ENCODE assay signal across 21 cellular contexts in genomic region chr6:21317634-21318033, GRCh38.
DNase-seq lines count a peak whose midpoint lies in the region; ATAC-seq and TF ChIP-seq lines count a peak whose summit lies in the region.
"Had no signal": no experiment of that assay in that cellular context is flagged by ENCODE, and none has a peak within 500 bp of the region (broad histone marks: within the 10 kb centered on the region; RNA-seq: fewer than 3 reads in every experiment).

No MANE protein-coding gene starts in this region.

- H3K9me2 ChIP-seq in hepatocyte (replicated peaks; ENCODE audit: insufficient read depth), result no peaks in the 10 kb centered on the region

- TF ChIP-seq CTCF in mammary epithelial cell (conservative IDR thresholded peaks at IDR 0.05 in 1 of 2, IDR thresholded peaks at IDR 0.05 in 1 of 2; ENCODE audit: extremely low read depth in 1 of 2, insufficient read depth in 1 of 2, low read depth in 1 of 2, low read length in 2 of 2) (no peak), MCF 10A (IDR thresholded peaks at IDR 0.05; ENCODE audit: unreplicated experiment) (no peak), hepatocyte (IDR thresholded peaks at IDR 0.05; ENCODE audit: poor library complexity) (no peak), neural progenitor cell (IDR thresholded peaks at IDR 0.05) (no peak)
- TF ChIP-seq CTCF in CD8-positive, alpha-beta T cell (IDR thresholded peaks at IDR 0.05), result no peak

- H3K4me1 ChIP-seq in mammary epithelial cell (ENCODE audit: insufficient read depth, low read length), result no peaks in the 10 kb centered on the region
- no peaks in the 10 kb centered on the region for H3K4me1 ChIP-seq in hepatocyte (ENCODE audit: insufficient read depth)
- peaks cover 6% of the 10 kb centered on the region for H3K4me1 ChIP-seq in neural progenitor cell
- H3K4me1 ChIP-seq in CD8-positive, alpha-beta T cell (ENCODE audit: insufficient read depth, low read length), result no peaks in the 10 kb centered on the region
- H3K4me1 ChIP-seq: SJCRH30 had no signal

- no peaks in the 10 kb centered on the region for H3K9me3 ChIP-seq in mammary epithelial cell (replicated peaks; ENCODE audit: insufficient read depth, low read length)
- no peaks in the 10 kb centered on the region for H3K9me3 ChIP-seq in hepatocyte (ENCODE audit: low read depth)
- peaks cover 13% of the 10 kb centered on the region for H3K9me3 ChIP-seq in neural progenitor cell (ENCODE audit: low read depth)
- H3K9me3 ChIP-seq in CD8-positive, alpha-beta T cell (ENCODE audit: low read length), result no peaks in the 10 kb centered on the region
- H3K9me3 ChIP-seq: SJCRH30 had no signal

- H3K36me3 ChIP-seq in mammary epithelial cell (ENCODE audit: insufficient read depth, low read length) (no peaks in the 10 kb centered on the region), hepatocyte (replicated peaks; ENCODE audit: insufficient read depth, low read depth) (no peaks in the 10 kb centered on the region), neural progenitor cell (no peaks in the 10 kb centered on the region)
- no peaks in the 10 kb centered on the region for H3K36me3 ChIP-seq in CD8-positive, alpha-beta T cell (ENCODE audit: insufficient read depth, low read length)
- H3K36me3 ChIP-seq: SJCRH30 had no signal

- no peak overlapping the region for H3K27ac Mint-ChIP-seq in MCF 10A (ENCODE audit: low read depth, unreplicated experiment)
- no peak overlapping the region for H3K27ac Mint-ChIP-seq in neural progenitor cell
- no peak overlapping the region for H3K27ac Mint-ChIP-seq in CD8-positive, alpha-beta T cell
- H3K27ac Mint-ChIP-seq in activated T-helper 1 cell treated with anti-CD3 and anti-CD28 coated beads, Interleukin-12 subunit alpha, Interleukin-12 subunit beta, Interleukin-2, Interleukin-4 antibody, amounts not matched to agents 30 ng/mL and 10 ng/mL and 1 ng/mL, durations not matched to agents 14 hours and 24 hours and 36 hours, result no peak overlapping the region

- WGBS in mammary epithelial cell (ENCODE audit: low coverage, missing lambda C conversion rate), result 63% methylated on average over 9 of the region's 12 CpGs
- 55% methylated on average over 12 of the region's 12 CpGs for WGBS in hepatocyte (ENCODE audit: low lambda C conversion rate, missing lambda C conversion rate)

- CTCF ChIA-PET in mammary epithelial cell (lab: Charles Lee; ENCODE audit: low non-redundant PET) (no interaction called here), MCF 10A (lab: Yijun Ruan, JAX) (no interaction called here)
- CTCF ChIA-PET in CD8-positive, alpha-beta T cell (lab: Charles Lee), result no interaction called here

- H2AFZ ChIP-seq in mammary epithelial cell (ENCODE audit: low read depth, low read length), result peak overlapping the region; percentile 34
- no peak overlapping the region for H2AFZ ChIP-seq in hepatocyte
- peak overlapping the region; percentile 63 for H2AFZ ChIP-seq in neural progenitor cell (replicated peaks)
- H2AFZ ChIP-seq: PC-9 had no signal

- in situ Hi-C loops in mammary epithelial cell (cut with MboI; ENCODE audit: low sequenced_read_pairs in 2 of 2), result no loop called here

- no peak overlapping the region for H3K4me2 ChIP-seq in mammary epithelial cell (ENCODE audit: insufficient read depth, low read depth, low read length)
- H3K4me2 ChIP-seq in hepatocyte, result peak overlapping the region; percentile 13
- no peak overlapping the region for H3K4me2 ChIP-seq in neural progenitor cell
- H3K4me2 ChIP-seq: PC-9 had no signal

- DNase-seq in mammary epithelial cell, result no peak
- no peak for DNase-seq in MCF 10A (ENCODE audit: unreplicated experiment)
- no peak for DNase-seq in hepatocyte (ENCODE audit: low spot score)
- DNase-seq in neural progenitor cell (ENCODE audit: low spot score), result no peak
- DNase-seq in CD8-positive, alpha-beta T cell, result no peak
- DNase-seq in mucosa of gallbladder (ENCODE audit: low spot score), result no peak
- no peak for DNase-seq in activated T-helper 1 cell treated with anti-CD3 and anti-CD28 coated beads, Interleukin-12 subunit alpha, Interleukin-12 subunit beta, Interleukin-2, Interleukin-4 antibody, amounts not matched to agents 30 ng/mL and 10 ng/mL and 1 ng/mL, durations not matched to agents 14 hours and 24 hours and 36 hours (ENCODE audit: low spot score)
- DNase-seq: ACHN; H9; IMR-90; KG1; MM.1S; NCI-H2029 treated with DMSO at 0.1 percent for 48 hours; NCI-H446 treated with DMSO at 0.1 percent for 48 hours; NCI-H526; NCI-H82; NK-92 treated with Interleukin-12 subunit alpha and Interleukin-12 subunit beta, amount 100 ng/mL, for 24 hours; PC-9; SJCRH30 had no signal

- dilution Hi-C loops in mammary epithelial cell (cut with HindIII; ENCODE audit: low sequenced_read_pairs), result no loop called here

- intact Hi-C loops in mammary epithelial cell (cut with micrococcal nuclease), result no loop called here
- intact Hi-C loops in MCF 10A (cut with micrococcal nuclease), result no loop called here
- intact Hi-C loops in CD8-positive, alpha-beta T cell (cut with DNase I, micrococcal nuclease), result no loop called here
- intact Hi-C loops in activated T-helper 1 cell treated with anti-CD3 and anti-CD28 coated beads, Interleukin-12 subunit alpha, Interleukin-12 subunit beta, Interleukin-2, Interleukin-4 antibody, amounts not matched to agents 30 ng/mL and 10 ng/mL and 1 ng/mL, durations not matched to agents 14 hours and 24 hours and 36 hours (cut with micrococcal nuclease), result no loop called here

- H3K27me3 Mint-ChIP-seq in MCF 10A (ENCODE audit: insufficient read depth, unreplicated experiment), result no peaks in the 10 kb centered on the region
- peaks cover 9% of the 10 kb centered on the region for H3K27me3 Mint-ChIP-seq in neural progenitor cell (ENCODE audit: insufficient read depth, low read depth)
- H3K27me3 Mint-ChIP-seq in CD8-positive, alpha-beta T cell (ENCODE audit: low read depth), result no peaks in the 10 kb centered on the region
- peaks cover under 1% of the 10 kb centered on the region for H3K27me3 Mint-ChIP-seq in activated T-helper 1 cell treated with anti-CD3 and anti-CD28 coated beads, Interleukin-12 subunit alpha, Interleukin-12 subunit beta, Interleukin-2, Interleukin-4 antibody, amounts not matched to agents 30 ng/mL and 10 ng/mL and 1 ng/mL, durations not matched to agents 14 hours and 24 hours and 36 hours (ENCODE audit: insufficient read depth)

- H4K20me1 ChIP-seq in mammary epithelial cell (ENCODE audit: insufficient read depth, low read length) (no peaks in the 10 kb centered on the region), hepatocyte (ENCODE audit: insufficient read depth, poor library complexity, severe bottlenecking) (no peaks in the 10 kb centered on the region), neural progenitor cell (ENCODE audit: low read depth) (no peaks in the 10 kb centered on the region)

- H3K36me3 Mint-ChIP-seq in MCF 10A (ENCODE audit: insufficient read depth, unreplicated experiment) (no peaks in the 10 kb centered on the region), neural progenitor cell (no peaks in the 10 kb centered on the region)
- H3K36me3 Mint-ChIP-seq in CD8-positive, alpha-beta T cell, result no peaks in the 10 kb centered on the region
- no peaks in the 10 kb centered on the region for H3K36me3 Mint-ChIP-seq in activated T-helper 1 cell treated with anti-CD3 and anti-CD28 coated beads, Interleukin-12 subunit alpha, Interleukin-12 subunit beta, Interleukin-2, Interleukin-4 antibody, amounts not matched to agents 30 ng/mL and 10 ng/mL and 1 ng/mL, durations not matched to agents 14 hours and 24 hours and 36 hours (ENCODE audit: low read depth)

- H3K4me3 ChIP-seq in mammary epithelial cell (replicated peaks in 1 of 3; ENCODE audit: insufficient read depth in 1 of 3, low read depth in 2 of 3, low read length in 3 of 3), result no peak overlapping the region
- H3K4me3 ChIP-seq in hepatocyte, result no peak overlapping the region
- no peak overlapping the region for H3K4me3 ChIP-seq in neural progenitor cell
- H3K4me3 ChIP-seq in CD8-positive, alpha-beta T cell (ENCODE audit: low read depth, low read length), result no peak overlapping the region
- H3K4me3 ChIP-seq: PC-9, SJCRH30 had no signal

- H3K79me2 ChIP-seq in mammary epithelial cell (ENCODE audit: insufficient read depth, low read length), result no peaks in the 10 kb centered on the region
- H3K79me2 ChIP-seq in hepatocyte, result no peaks in the 10 kb centered on the region
- no peaks in the 10 kb centered on the region for H3K79me2 ChIP-seq in neural progenitor cell (ENCODE audit: low read depth)

- H3K27me3 ChIP-seq in mammary epithelial cell (ENCODE audit: insufficient read depth, low read length), result no peaks in the 10 kb centered on the region
- H3K27me3 ChIP-seq in hepatocyte, result no peaks in the 10 kb centered on the region
- H3K27me3 ChIP-seq in neural progenitor cell, result no peaks in the 10 kb centered on the region
- no peaks in the 10 kb centered on the region for H3K27me3 ChIP-seq in CD8-positive, alpha-beta T cell (ENCODE audit: insufficient read depth, low read length)
- H3K27me3 ChIP-seq: SJCRH30 had no signal

- BruUV-seq in mammary epithelial cell (replicated peaks; lab: Mats Ljungman, UMichigan) (no TSS peak), MCF 10A (replicated peaks; lab: Mats Ljungman, UMichigan) (no TSS peak)

- no peak overlapping the region for H3K27ac ChIP-seq in mammary epithelial cell (ENCODE audit: insufficient read depth, low read depth, low read length)
- no peak overlapping the region for H3K27ac ChIP-seq in hepatocyte
- H3K27ac ChIP-seq in neural progenitor cell, result no peak overlapping the region
- H3K27ac ChIP-seq in CD8-positive, alpha-beta T cell (ENCODE audit: low read depth, low read length), result no peak overlapping the region
- H3K27ac ChIP-seq: 22Rv1, PC-9, SJCRH30 had no signal

- no peaks in the 10 kb centered on the region for H3K9me3 Mint-ChIP-seq in MCF 10A (ENCODE audit: unreplicated experiment)
- peaks cover 15% of the 10 kb centered on the region for H3K9me3 Mint-ChIP-seq in neural progenitor cell
- peaks cover 6% of the 10 kb centered on the region for H3K9me3 Mint-ChIP-seq in CD8-positive, alpha-beta T cell
- H3K9me3 Mint-ChIP-seq in activated T-helper 1 cell treated with anti-CD3 and anti-CD28 coated beads, Interleukin-12 subunit alpha, Interleukin-12 subunit beta, Interleukin-2, Interleukin-4 antibody, amounts not matched to agents 30 ng/mL and 10 ng/mL and 1 ng/mL, durations not matched to agents 14 hours and 24 hours and 36 hours, result peaks cover 3% of the 10 kb centered on the region

- H3K4me3 Mint-ChIP-seq in MCF 10A (ENCODE audit: unreplicated experiment) (no peak overlapping the region), neural progenitor cell (no peak overlapping the region)
- H3K4me3 Mint-ChIP-seq in CD8-positive, alpha-beta T cell, result no peak overlapping the region
- no peak overlapping the region for H3K4me3 Mint-ChIP-seq in activated T-helper 1 cell treated with anti-CD3 and anti-CD28 coated beads, Interleukin-12 subunit alpha, Interleukin-12 subunit beta, Interleukin-2, Interleukin-4 antibody, amounts not matched to agents 30 ng/mL and 10 ng/mL and 1 ng/mL, durations not matched to agents 14 hours and 24 hours and 36 hours
- H3K4me3 Mint-ChIP-seq: H9 had no signal

- POLR2A ChIA-PET in MCF 10A (lab: Yijun Ruan, JAX), result no interaction called here
- POLR2A ChIA-PET in CD8-positive, alpha-beta T cell (lab: Charles Lee), result no interaction called here

- H3F3A ChIP-seq in neural progenitor cell (ENCODE audit: low read depth), result no peaks in the 10 kb centered on the region

- no peak for ATAC-seq in CD8-positive, alpha-beta T cell
- ATAC-seq: Right ventricle myocardium inferior had no signal

- H3K9ac ChIP-seq in mammary epithelial cell (ENCODE audit: insufficient read depth, low read length), result no peak overlapping the region
- no peak overlapping the region for H3K9ac ChIP-seq in neural progenitor cell

- H3K4me1 Mint-ChIP-seq in MCF 10A (ENCODE audit: insufficient read depth, unreplicated experiment), result no peaks in the 10 kb centered on the region
- H3K4me1 Mint-ChIP-seq in neural progenitor cell, result peaks cover 5% of the 10 kb centered on the region
- H3K4me1 Mint-ChIP-seq in CD8-positive, alpha-beta T cell (ENCODE audit: low read depth), result no peaks in the 10 kb centered on the region
- H3K4me1 Mint-ChIP-seq in activated T-helper 1 cell treated with anti-CD3 and anti-CD28 coated beads, Interleukin-12 subunit alpha, Interleukin-12 subunit beta, Interleukin-2, Interleukin-4 antibody, amounts not matched to agents 30 ng/mL and 10 ng/mL and 1 ng/mL, durations not matched to agents 14 hours and 24 hours and 36 hours (ENCODE audit: low read depth), result no peaks in the 10 kb centered on the region
